ENCODE assay signal across 8 cellular contexts in the genomic region with DNA sequence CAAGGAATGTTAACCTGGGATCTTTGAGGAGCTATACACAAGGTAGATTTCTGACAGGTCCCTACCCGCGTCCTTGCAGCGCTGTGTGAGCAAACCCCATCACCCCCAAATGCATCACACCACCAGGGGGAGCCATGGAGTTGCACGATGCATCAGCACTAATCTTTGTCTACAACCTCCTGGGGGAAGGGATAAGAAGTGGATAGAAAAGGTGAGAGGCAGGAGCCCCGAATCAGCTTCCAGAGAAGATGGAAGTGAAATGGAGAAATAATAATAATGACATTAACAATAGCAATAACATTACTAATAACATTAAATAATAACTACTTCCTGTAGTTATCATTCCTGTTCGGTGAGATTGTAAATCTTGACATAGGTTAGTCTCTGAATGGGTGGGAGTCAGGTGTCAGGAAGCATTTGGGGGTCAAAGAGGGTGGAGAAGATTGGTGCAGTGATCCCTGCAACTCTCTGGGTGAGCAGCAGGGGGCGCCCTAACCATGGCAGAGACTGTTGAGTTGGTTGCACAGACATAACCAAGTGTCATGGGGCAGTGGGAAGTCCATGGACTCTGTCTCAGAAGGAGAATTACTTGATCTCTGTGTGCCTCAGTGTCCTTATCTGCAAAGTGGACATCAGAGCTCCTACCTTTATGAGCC. TPM values are rescaled to one million over a fixed set of nuclear protein-coding genes. Genes with fewer than 3 reads are reported as not detected.
DNase-seq lines count a peak whose midpoint lies in the region; ATAC-seq and TF ChIP-seq lines count a peak whose summit lies in the region.

No MANE protein-coding gene starts in this region.

- H3K27ac Mint-ChIP-seq in CD8-positive, alpha-beta T cell, result no peak overlapping the region
- no peak overlapping the region for H3K27ac Mint-ChIP-seq in activated naive CD8-positive, alpha-beta T cell treated with anti-CD3 and anti-CD28 coated beads, Interleukin-2, amount 50 U/mL, for 24 hours

- peak; percentile 96 for TF ChIP-seq CTCF in CD8-positive, alpha-beta T cell (IDR thresholded peaks at IDR 0.05)
- TF ChIP-seq CTCF in HL-60 (IDR thresholded peaks at IDR 0.05; ENCODE audit: insufficient read depth, low read length), result peak; percentile 94

- H3K4me3 Mint-ChIP-seq in CD8-positive, alpha-beta T cell, result no peak overlapping the region
- no peak overlapping the region for H3K4me3 Mint-ChIP-seq in activated naive CD8-positive, alpha-beta T cell treated with anti-CD3 and anti-CD28 coated beads, Interleukin-2, amount 50 U/mL, for 24 hours

- H3K9me3 ChIP-seq in CD8-positive, alpha-beta T cell (ENCODE audit: low read length), result no peaks in the 10 kb centered on the region
- H3K9me3 ChIP-seq in iPS DF 6.9 (ENCODE audit: control insufficient read depth, insufficient read depth, low read length), result no peaks in the 10 kb centered on the region

- peaks cover 7% of the 10 kb centered on the region for H3K4me1 Mint-ChIP-seq in CD8-positive, alpha-beta T cell (ENCODE audit: low read depth)
- H3K4me1 Mint-ChIP-seq in activated naive CD8-positive, alpha-beta T cell treated with anti-CD3 and anti-CD28 coated beads, Interleukin-2, amount 50 U/mL, for 24 hours, result peaks cover 10% of the 10 kb centered on the region

- H3K36me3 Mint-ChIP-seq in CD8-positive, alpha-beta T cell, result no peaks in the 10 kb centered on the region
- no peaks in the 10 kb centered on the region for H3K36me3 Mint-ChIP-seq in activated naive CD8-positive, alpha-beta T cell treated with anti-CD3 and anti-CD28 coated beads, Interleukin-2, amount 50 U/mL, for 24 hours (ENCODE audit: low read depth)

- no peak overlapping the region for H3K27ac ChIP-seq in CD8-positive, alpha-beta T cell (ENCODE audit: low read depth, low read length)
- no peak overlapping the region for H3K27ac ChIP-seq in HL-60 (replicated peaks)
- H3K27ac ChIP-seq in iPS DF 6.9 (ENCODE audit: low read length), result no peak overlapping the region

- POLR2A ChIA-PET in CD8-positive, alpha-beta T cell (lab: Charles Lee), result no interaction called here

- H3K4me1 ChIP-seq in CD8-positive, alpha-beta T cell (ENCODE audit: insufficient read depth, low read length), result peaks cover 5% of the 10 kb centered on the region
- no peaks in the 10 kb centered on the region; the same call in 1 of the 2 replicates for H3K4me1 ChIP-seq in iPS DF 6.9 (ENCODE audit: control insufficient read depth, insufficient read depth, low read length)

- ATAC-seq in CD8-positive, alpha-beta T cell, result peak; percentile 67
- peak; percentile 70 for ATAC-seq in activated naive CD8-positive, alpha-beta T cell treated with anti-CD3 and anti-CD28 coated beads, Interleukin-2, amount 50 U/mL, for 24 hours

- CTCF ChIA-PET in CD8-positive, alpha-beta T cell (lab: Charles Lee), result interaction anchor here (1.0 to 4.0 kb wide), 16 partner anchors 10 to 120 kb away, joined by 3 to 26 read pairs (median 6); a partner anchor contains a TSS

- H3K27me3 Mint-ChIP-seq in CD8-positive, alpha-beta T cell (ENCODE audit: low read depth), result no peaks in the 10 kb centered on the region
- no peaks in the 10 kb centered on the region for H3K27me3 Mint-ChIP-seq in activated naive CD8-positive, alpha-beta T cell treated with anti-CD3 and anti-CD28 coated beads, Interleukin-2, amount 50 U/mL, for 24 hours

- intact Hi-C loops in CD8-positive, alpha-beta T cell (cut with DNase I, micrococcal nuclease), result loop anchor here in 1 of 2 experiments (1.0 to 5.0 kb wide), 2 partner anchors 11 to 36 kb away; a partner anchor contains a TSS

- H3K9me3 Mint-ChIP-seq in CD8-positive, alpha-beta T cell, result no peaks in the 10 kb centered on the region
- no peaks in the 10 kb centered on the region for H3K9me3 Mint-ChIP-seq in activated naive CD8-positive, alpha-beta T cell treated with anti-CD3 and anti-CD28 coated beads, Interleukin-2, amount 50 U/mL, for 24 hours

- no peaks in the 10 kb centered on the region for H3K27me3 ChIP-seq in CD8-positive, alpha-beta T cell (ENCODE audit: insufficient read depth, low read length)
- H3K27me3 ChIP-seq in HL-60 (ENCODE audit: insufficient read depth, poor library complexity, severe bottlenecking), result peaks cover 4% of the 10 kb centered on the region
- H3K27me3 ChIP-seq in iPS DF 6.9 (ENCODE audit: control insufficient read depth, insufficient read depth, low read length), result no peaks in the 10 kb centered on the region

- no peak overlapping the region for H3K4me3 ChIP-seq in CD8-positive, alpha-beta T cell (ENCODE audit: low read depth, low read length)
- H3K4me3 ChIP-seq in HL-60 (replicated peaks; ENCODE audit: insufficient read depth, low read length) (no peak overlapping the region), iPS DF 6.9 (ENCODE audit: low read length) (no peak overlapping the region)

- no CpG with 5 or more reads among the region's 7 CpGs for WGBS in iPS DF 6.9 (ENCODE audit: insufficient coverage, insufficient read length)

- no peaks in the 10 kb centered on the region for H3K36me3 ChIP-seq in CD8-positive, alpha-beta T cell (ENCODE audit: insufficient read depth, low read length)
- H3K36me3 ChIP-seq in iPS DF 6.9 (ENCODE audit: control insufficient read depth, insufficient read depth, low read length), result no peaks in the 10 kb centered on the region

- peak; percentile 49 to 88 (median 65) for DNase-seq in CD8-positive, alpha-beta T cell
- DNase-seq in HL-60 (ENCODE audit: low read depth in 1 of 2, low spot score in 1 of 2) (peak; percentile 44 to 82), T-helper 1 cell (peak in 4 of 5 donors; percentile 40 to 73 (median 59)), iPS DF 6.9 (ENCODE audit: low read depth, low spot score) (peak; percentile 73), GOT3 (lab: John Stamatoyannopoulos, UW) (no peak), ureter (ENCODE audit: low spot score) (no peak)
- DNase-seq in activated naive CD8-positive, alpha-beta T cell treated with anti-CD3 and anti-CD28 coated beads, Interleukin-2, amount 50 U/mL, for 24 hours, result peak; percentile 88
- peak; percentile 81 for DNase-seq in stimulated activated CD4-positive, alpha-beta T cell treated with anti-CD3 and anti-CD28 coated beads, Interleukin-4, amount 100 ng/mL, for 24 hours

RNA-seq across cellular contexts. Expression of a gene that starts 16.5 kb away (rescaled TPM):
- total RNA-seq in CD8-positive, alpha-beta T cell, result not detected
- total RNA-seq in ureter, result 2.4 TPM

RNA-seq across cellular contexts. Expression of a gene that starts 33.9 kb away (rescaled TPM):
- under 1 TPM; 0.44 to 0.54 TPM for total RNA-seq in CD8-positive, alpha-beta T cell
- 3.2 TPM for total RNA-seq in ureter

RNA-seq across cellular contexts. Expression of a gene that starts 50.4 kb away (rescaled TPM):
- total RNA-seq in CD8-positive, alpha-beta T cell, result 1 to 10 TPM; 1.7 TPM
- 5.3 TPM for total RNA-seq in ureter

Comparison
In these comparisons a context has a peak if more than half of its experiments do, and no peak if none do; other contexts are left out.
1. DNase-seq: peak in CD8-positive, alpha-beta T cell (7 of 7), HL-60 (2 of 2), T-helper 1 cell (4 of 5), activated naive CD8-positive, alpha-beta T cell treated with anti-CD3 and anti-CD28 coated beads, Interleukin-2, amount 50 U/mL, for 24 hours (single experiment), iPS DF 6.9 (single experiment) and stimulated activated CD4-positive, alpha-beta T cell treated with anti-CD3 and anti-CD28 coated beads, Interleukin-4, amount 100 ng/mL, for 24 hours (single experiment); none in GOT3 (single experiment) and ureter (single experiment).